24 cellular contexts compared by ENCODE assay signal in the genomic region with DNA sequence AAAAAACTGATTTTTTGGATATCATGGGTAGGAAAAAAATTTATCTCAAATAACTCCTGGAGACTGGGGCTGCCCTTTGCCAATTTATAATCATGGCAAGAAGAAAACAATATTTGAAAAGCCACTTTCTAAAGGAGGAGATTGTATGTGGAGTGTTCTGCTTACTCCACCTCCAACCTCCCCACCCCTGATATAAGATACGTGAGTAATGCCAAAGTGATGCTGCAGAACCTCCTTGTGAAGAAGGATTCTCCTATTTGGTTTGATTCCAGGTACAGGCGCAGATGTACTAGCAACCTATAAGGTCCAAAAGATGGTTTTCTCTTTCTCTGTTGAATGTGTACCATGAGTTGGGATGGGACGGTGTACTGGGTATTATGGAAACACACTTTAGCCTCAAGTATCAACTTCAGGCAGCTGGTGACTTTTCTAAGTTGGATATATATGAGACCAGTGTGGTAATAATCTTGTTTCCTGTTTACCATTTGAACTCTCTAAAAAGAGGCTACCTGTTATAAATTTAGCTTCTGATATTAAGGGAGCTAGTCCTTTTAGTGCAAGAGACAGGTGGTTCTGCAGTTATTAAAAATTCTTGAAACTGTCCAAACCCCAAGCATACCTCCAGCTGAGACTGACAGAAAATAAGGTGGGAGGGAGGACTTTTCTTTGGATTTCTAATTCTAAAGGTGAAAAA.
"Had no signal": no experiment of that assay in that cellular context is flagged by ENCODE, and none has a peak within 500 bp of the region (broad histone marks: within the 10 kb centered on the region; RNA-seq: fewer than 3 reads in every experiment).

No MANE protein-coding gene starts in this region.

- H3K4me1 Mint-ChIP-seq: immature natural killer cell; naive thymus-derived CD8-positive, alpha-beta T cell; stimulated activated naive B cell treated with anti-CD40 and anti-IgM and Interleukin-4, amounts not matched to agents 10 μg/mL and 1 μg/mL and 100 μg/mL, for 72 hours had no signal

- H3K36me3 Mint-ChIP-seq: immature natural killer cell; naive thymus-derived CD8-positive, alpha-beta T cell; stimulated activated naive B cell treated with anti-CD40 and anti-IgM and Interleukin-4, amounts not matched to agents 10 μg/mL and 1 μg/mL and 100 μg/mL, for 72 hours had no signal

- ATAC-seq: gastroesophageal sphincter; left colon; left ventricle myocardium superior; mucosa of descending colon; naive thymus-derived CD8-positive, alpha-beta T cell; psoas muscle; right lobe of liver; stimulated activated naive B cell treated with anti-CD40 and anti-IgM and Interleukin-4, amounts not matched to agents 10 μg/mL and 1 μg/mL and 100 μg/mL, for 72 hours had no signal

- H3K4me1 ChIP-seq: esophagus muscularis mucosa, gastroesophageal sphincter, psoas muscle, right lobe of liver, spleen, stomach, transverse colon had no signal

- H3K27ac ChIP-seq: dorsolateral prefrontal cortex, esophagus muscularis mucosa, gastroesophageal sphincter, neutrophil, psoas muscle, right lobe of liver, spleen, stomach, thoracic aorta, transverse colon had no signal

- H3K4me3 ChIP-seq: dorsolateral prefrontal cortex, esophagus muscularis mucosa, gastroesophageal sphincter, mucosa of descending colon, psoas muscle, right lobe of liver, spleen, stomach, thoracic aorta, transverse colon had no signal

- H3K9me3 ChIP-seq: esophagus muscularis mucosa, gastroesophageal sphincter, mucosa of descending colon, neutrophil, psoas muscle, right lobe of liver, stomach, thoracic aorta, transverse colon had no signal

- H3K27me3 Mint-ChIP-seq: naive thymus-derived CD8-positive, alpha-beta T cell; stimulated activated naive B cell treated with anti-CD40 and anti-IgM and Interleukin-4, amounts not matched to agents 10 μg/mL and 1 μg/mL and 100 μg/mL, for 72 hours had no signal

- H3K27ac Mint-ChIP-seq: immature natural killer cell; naive thymus-derived CD8-positive, alpha-beta T cell; stimulated activated naive B cell treated with anti-CD40 and anti-IgM and Interleukin-4, amounts not matched to agents 10 μg/mL and 1 μg/mL and 100 μg/mL, for 72 hours had no signal

- H3K27me3 ChIP-seq: esophagus muscularis mucosa, gastroesophageal sphincter, neutrophil, right lobe of liver, spleen, stomach, transverse colon had no signal

- H3K4me3 Mint-ChIP-seq: immature natural killer cell; naive thymus-derived CD8-positive, alpha-beta T cell; stimulated activated naive B cell treated with anti-CD40 and anti-IgM and Interleukin-4, amounts not matched to agents 10 μg/mL and 1 μg/mL and 100 μg/mL, for 72 hours had no signal

- H3K36me3 ChIP-seq: esophagus muscularis mucosa, gastroesophageal sphincter, neutrophil, right lobe of liver, spleen, stomach, thoracic aorta, transverse colon had no signal

- DNase-seq: cortex of kidney; dorsolateral prefrontal cortex; effector CD8-positive, alpha-beta T cell; glutamatergic neuron; immature natural killer cell; left colon; left ventricle myocardium superior; mucosa of descending colon; naive thymus-derived CD8-positive, alpha-beta T cell; psoas muscle; retina; right lobe of liver; spleen; stimulated activated CD4-positive, alpha-beta T cell treated with anti-CD3 and anti-CD28 coated beads, Interleukin-15, amount 100 ng/mL, for 24 hours; stimulated activated CD4-positive, alpha-beta T cell treated with anti-CD3 and anti-CD28 coated beads, Interleukin-1b, Interleukin-23, amount 100 ng/mL, for 48 hours; stimulated activated CD4-positive, alpha-beta T cell treated with anti-CD3 and anti-CD28 coated beads, Interleukin-4, amount 100 ng/mL, for 4 hours; stimulated activated naive B cell treated with anti-CD40 and anti-IgM and Interleukin-4, amounts not matched to agents 10 μg/mL and 1 μg/mL and 100 μg/mL, for 72 hours; stomach; substantia nigra; transverse colon had no signal
